19 cellular contexts compared by ENCODE assay signal in genomic region chr10:70192325-70192966, GRCh38. TPM values are rescaled to one million over a fixed set of nuclear protein-coding genes. Genes with fewer than 3 reads are reported as not detected.
DNase-seq lines count a peak whose midpoint lies in the region; ATAC-seq, FAIRE-seq and TF ChIP-seq lines count a peak whose summit lies in the region.
"Had no signal": no experiment of that assay in that cellular context is flagged by ENCODE, and none has a peak within 500 bp of the region (broad histone marks: within the 10 kb centered on the region; RNA-seq: fewer than 3 reads in every experiment).

No MANE protein-coding gene starts in this region.

- no peak overlapping the region for H3K4me2 ChIP-seq in HepG2 (ENCODE audit: low read depth, low read length)
- H3K4me2 ChIP-seq: KMS-11 had no signal

- H3K4me1 ChIP-seq in HepG2 (ENCODE audit: insufficient read depth, low read length) (peaks cover 27% of the 10 kb centered on the region), spleen (peaks cover 0 to 58% (median 22%) of the 10 kb centered on the region in 6 donors)
- H3K4me1 ChIP-seq: colonic mucosa, parathyroid adenoma had no signal

- TF ChIP-seq POLR2A in HepG2 (IDR thresholded peaks at IDR 0.05; ENCODE audit: insufficient read depth in 1 of 2, low read depth in 2 of 2, low read length in 2 of 2): no peak
- no peak for TF ChIP-seq POLR2A in spleen (IDR thresholded peaks at IDR 0.05)

- no peak; the same call in 2 of the 3 replicates for ATAC-seq in HepG2
- ATAC-seq: activated CD4-positive, CD25-positive, alpha-beta regulatory T cell treated with anti-CD3 and anti-CD28 coated beads, Interleukin-2, amount 50 U/mL, for 24 hours had no signal

- H3K79me2 ChIP-seq in HepG2 (ENCODE audit: insufficient read depth, low read length): no peaks in the 10 kb centered on the region
- H3K79me2 ChIP-seq: parathyroid adenoma had no signal

- in situ Hi-C loops in HepG2 (cut with HindIII; ENCODE audit: extremely low pct_ligation_motif_present, low pct_unique_long_range_greater_than_20kb): no loop called here

- no peak for FAIRE-seq in bronchial epithelial cell (lab: Jason Lieb, UNC)
- FAIRE-seq in HepG2 (lab: Jason Lieb, UNC): no peak

- BruUV-seq in HepG2 (replicated peaks; lab: Mats Ljungman, UMichigan): no TSS peak

- H2AFZ ChIP-seq in HepG2 (ENCODE audit: low read length): no peak overlapping the region
- H2AFZ ChIP-seq: parathyroid adenoma had no signal

- TF ChIP-seq CTCF in bronchial epithelial cell (IDR thresholded peaks at IDR 0.05; ENCODE audit: insufficient read depth, low read length, severe bottlenecking): no peak
- no peak for TF ChIP-seq CTCF in HepG2 (CRISPR knock-in tag; IDR thresholded peaks at IDR 0.05)
- no peak for TF ChIP-seq CTCF in spleen (IDR thresholded peaks at IDR 0.05 in 8 of 11, conservative IDR thresholded peaks at IDR 0.05 in 3 of 11)
- no peak for TF ChIP-seq CTCF in GM20000 (IDR thresholded peaks at IDR 0.05; ENCODE audit: extremely low read depth, missing control alignments)

- POLR2A ChIA-PET in HepG2 (lab: Yijun Ruan, JAX): interaction anchor here (1.2 to 2.1 kb wide), 3 partner anchors 22 to 46 kb away, joined by 5 to 17 read pairs (median 6); partner anchors contain the start of genes PPA1, SAR1A and TYSND1

- WGBS in HepG2 (ENCODE audit: low lambda C conversion rate): 59% methylated on average over 5 of the region's 5 CpGs
- 61 to 84% (median 73%) methylated on average over 5 of the region's 5 CpGs for WGBS in spleen, 5 donors

- no peaks in the 10 kb centered on the region for H3K27me3 ChIP-seq in bronchial epithelial cell (ENCODE audit: control insufficient read depth, insufficient read depth, low read length)
- no peaks in the 10 kb centered on the region for H3K27me3 ChIP-seq in HepG2 (ENCODE audit: control insufficient read depth in 1 of 2, insufficient read depth in 2 of 2, low read length in 2 of 2)
- no peaks in the 10 kb centered on the region for H3K27me3 ChIP-seq in spleen (replicated peaks in 1 of 7)
- H3K27me3 ChIP-seq: colonic mucosa, esophagus muscularis mucosa had no signal

- intact Hi-C loops in HepG2 (cut with micrococcal nuclease; ENCODE audit: unreplicated experiment) (no loop called here), spleen (cut with DNase I; ENCODE audit: low total_unique reads) (no loop called here)

- CTCF ChIA-PET in HepG2 (lab: Yijun Ruan, JAX; ENCODE audit: low intra/inter-chr PET ratio, low total read pairs): no interaction called here

- no peaks in the 10 kb centered on the region for H4K20me1 ChIP-seq in HepG2 (ENCODE audit: insufficient read depth, low read length)

- no peaks in the 10 kb centered on the region for H3K9me3 ChIP-seq in HepG2 (ENCODE audit: low read length)
- H3K9me3 ChIP-seq in spleen: no peaks in the 10 kb centered on the region
- H3K9me3 ChIP-seq: colonic mucosa, esophagus muscularis mucosa had no signal

- H3K9ac ChIP-seq in HepG2 (ENCODE audit: insufficient read depth, low read depth, low read length): no peak overlapping the region
- H3K9ac ChIP-seq: KMS-11, parathyroid adenoma had no signal

- no peak for TF ChIP-seq EP300 in HepG2 (IDR thresholded peaks at IDR 0.05; ENCODE audit: low read depth in 2 of 2, low read length in 2 of 2)
- TF ChIP-seq EP300 in HepG2 (CRISPR knock-in tag; IDR thresholded peaks at IDR 0.05; ENCODE audit: borderline replicate concordance): no peak

- H3K36me3 ChIP-seq in bronchial epithelial cell (ENCODE audit: control insufficient read depth, insufficient read depth, low read length) (no peaks in the 10 kb centered on the region), HepG2 (replicated peaks in 1 of 2; ENCODE audit: control insufficient read depth in 1 of 2, insufficient read depth in 2 of 2, low read length in 2 of 2) (no peaks in the 10 kb centered on the region), spleen (peaks cover 0 to 1% (median 0%) of the 10 kb centered on the region in 6 donors)
- H3K36me3 ChIP-seq: colonic mucosa had no signal

- DNase-seq in LHCN-M2 (ENCODE audit: low read depth): peak; percentile 88
- peak; percentile 95 for DNase-seq in bronchial epithelial cell (ENCODE audit: low read depth)
- peak; percentile 17 for DNase-seq in HepG2 (ENCODE audit: low spot score)
- DNase-seq in spleen: no peak
- no peak for DNase-seq in GM20000 (ENCODE audit: low spot score)
- no peak for DNase-seq in occipital lobe (lab: John Stamatoyannopoulos, UW)
- no peak for DNase-seq in activated effector memory CD4-positive, alpha-beta T cell treated with anti-CD3 and anti-CD28 coated beads, Interleukin-2, amount 50 U/mL, for 16 hours
- no peak for DNase-seq in stimulated activated CD4-positive, alpha-beta T cell treated with anti-CD3 and anti-CD28 coated beads, Interleukin-4, amount 100 ng/mL, for 4 hours
- DNase-seq: activated naive CD8-positive, alpha-beta T cell treated with anti-CD3 and anti-CD28 coated beads, Interleukin-2, amount 10 ng/mL, durations not matched to agents 7 days and 5 days; activated T-cell treated with anti-CD3 and anti-CD28 coated beads for 4 hours; colonic mucosa; GOT3; midbrain; NCI-H1436; NCI-H510A treated with DMSO at 0.1 percent for 48 hours had no signal

- H3K27ac ChIP-seq in HepG2 (ENCODE audit: extremely low read length, insufficient read depth, low read length) (no peak overlapping the region), spleen (peak overlapping the region in 7 of 8 donors; percentile 22 to 65 (median 52))
- H3K27ac ChIP-seq: colonic mucosa, KMS-11, parathyroid adenoma had no signal

- H3K4me3 ChIP-seq in bronchial epithelial cell (ENCODE audit: low read depth, low read length) (no peak overlapping the region), HepG2 (replicated peaks in 1 of 3; ENCODE audit: insufficient read depth in 1 of 3, low read depth in 2 of 3, low read length in 3 of 3) (no peak overlapping the region), spleen (no peak overlapping the region)
- H3K4me3 ChIP-seq: colonic mucosa, esophagus muscularis mucosa had no signal

- TF ChIP-seq RAD21 in HepG2 (CRISPR knock-in tag; IDR thresholded peaks at IDR 0.05): no peak

RNA-seq across cellular contexts. Expression of gene SAR1A, which starts 22.1 kb away (rescaled TPM):
- total RNA-seq in LHCN-M2 (2014; rRNA removed): 108 and 111 TPM in 2 replicates
- polyA plus RNA-seq in LHCN-M2 (2012): 61.7 TPM
- total RNA-seq in bronchial epithelial cell: 129 and 143 TPM in 2 replicates
- total RNA-seq in HepG2 (2016; rRNA removed; fragmentation: Illumina TruSeq; extraction: Trizol): 104 and 117 TPM in 2 replicates
- total RNA-seq in HepG2 (2016; cell fraction: cytosol; rRNA removed; fragmentation: Illumina TruSeq; extraction: Trizol; ENCODE audit: low read depth): 53.7 and 67.8 TPM in 2 replicates
- total RNA-seq in HepG2 (2016; cell fraction: insoluble cytoplasmic fraction; rRNA removed; fragmentation: Illumina TruSeq; extraction: Trizol): 98.6 and 118 TPM in 2 replicates
- total RNA-seq in HepG2 (2016; cell fraction: membrane; rRNA removed; fragmentation: Illumina TruSeq; extraction: Trizol): 40.3 and 46.7 TPM in 2 replicates
- 88.9 and 106 TPM in 2 replicates for total RNA-seq in HepG2 (2016; cell fraction: nucleus; rRNA removed; fragmentation: Illumina TruSeq; extraction: Trizol)
- 42.7 and 51.4 TPM in 2 replicates for polyA plus RNA-seq in HepG2 (2011; rRNA removed)
- polyA plus RNA-seq in HepG2 (2011; cell fraction: cytosol; rRNA removed): 18.7 and 26.3 TPM in 2 replicates
- polyA plus RNA-seq in HepG2 (2011; cell fraction: nucleus; rRNA removed): 20.6 and 21.6 TPM in 2 replicates
- polyA plus RNA-seq in HepG2 (2012): 43.4 and 54.2 TPM in 2 replicates
- 17.3 and 19.4 TPM in 2 replicates for polyA plus RNA-seq in HepG2 (2016; cell fraction: cytosol; fragmentation: Illumina TruSeq; extraction: Trizol; ENCODE audit: low read depth)
- 65.1 and 69.7 TPM in 2 replicates for polyA plus RNA-seq in HepG2 (2016; cell fraction: insoluble cytoplasmic fraction; fragmentation: Illumina TruSeq; extraction: Trizol; ENCODE audit: low read depth)
- 14.1 and 16.4 TPM in 2 replicates for polyA plus RNA-seq in HepG2 (2016; cell fraction: membrane; fragmentation: Illumina TruSeq; extraction: Trizol; ENCODE audit: low read depth)
- polyA plus RNA-seq in HepG2 (2016; cell fraction: nucleus; fragmentation: Illumina TruSeq; extraction: Trizol; ENCODE audit: insufficient read depth, low read depth): 125 and 135 TPM in 2 replicates
- polyA minus RNA-seq in HepG2 (2011; rRNA and poly(A)+ RNA removed; ENCODE audit: low replicate concordance): 86.9 and 186 TPM in 2 replicates
- 41.2 and 47.2 TPM in 2 replicates for polyA minus RNA-seq in HepG2 (2011; cell fraction: cytosol; rRNA and poly(A)+ RNA removed)
- polyA minus RNA-seq in HepG2 (2011; cell fraction: nucleus; rRNA and poly(A)+ RNA removed): 43.6 and 52.5 TPM in 2 replicates
- total RNA-seq in spleen: 100 to 1,000 TPM in 1 of 7 donors, 10 to 100 TPM in 6; 63.6 to 107 (median 79.5) TPM
- 10 to 100 TPM; 27.3 to 33.2 (median 28.4) TPM for polyA plus RNA-seq in spleen
- total RNA-seq in occipital lobe: 182 TPM

RNA-seq across cellular contexts. Expression of gene PPA1, which starts 40.8 kb away (rescaled TPM):
- total RNA-seq in LHCN-M2 (2014; rRNA removed) (178 and 180 TPM in 2 replicates), bronchial epithelial cell (196 and 350 TPM in 2 replicates), HepG2 (2016; rRNA removed; fragmentation: Illumina TruSeq; extraction: Trizol) (250 and 371 TPM in 2 replicates), spleen (10 to 100 TPM; 54.8 to 83.3 (median 75.5) TPM), occipital lobe (296 TPM)
- 90.3 TPM for polyA plus RNA-seq in LHCN-M2 (2012)
- total RNA-seq in HepG2 (2016; cell fraction: cytosol; rRNA removed; fragmentation: Illumina TruSeq; extraction: Trizol; ENCODE audit: low read depth): 82.0 and 100 TPM in 2 replicates
- total RNA-seq in HepG2 (2016; cell fraction: insoluble cytoplasmic fraction; rRNA removed; fragmentation: Illumina TruSeq; extraction: Trizol): 255 and 390 TPM in 2 replicates
- 165 and 176 TPM in 2 replicates for total RNA-seq in HepG2 (2016; cell fraction: membrane; rRNA removed; fragmentation: Illumina TruSeq; extraction: Trizol)
- total RNA-seq in HepG2 (2016; cell fraction: nucleus; rRNA removed; fragmentation: Illumina TruSeq; extraction: Trizol): 97.3 and 103 TPM in 2 replicates
- polyA plus RNA-seq in HepG2 (2011; rRNA removed) (104 and 136 TPM in 2 replicates), spleen (100 to 1,000 TPM; 120 to 133 (median 121) TPM)
- polyA plus RNA-seq in HepG2 (2011; cell fraction: cytosol; rRNA removed): 79.2 and 103 TPM in 2 replicates
- polyA plus RNA-seq in HepG2 (2011; cell fraction: nucleus; rRNA removed): 29.6 and 38.4 TPM in 2 replicates
- polyA plus RNA-seq in HepG2 (2012): 160 and 173 TPM in 2 replicates
- polyA plus RNA-seq in HepG2 (2016; cell fraction: cytosol; fragmentation: Illumina TruSeq; extraction: Trizol; ENCODE audit: low read depth): 83.3 and 87.7 TPM in 2 replicates
- 345 and 373 TPM in 2 replicates for polyA plus RNA-seq in HepG2 (2016; cell fraction: insoluble cytoplasmic fraction; fragmentation: Illumina TruSeq; extraction: Trizol; ENCODE audit: low read depth)
- polyA plus RNA-seq in HepG2 (2016; cell fraction: membrane; fragmentation: Illumina TruSeq; extraction: Trizol; ENCODE audit: low read depth): 131 and 143 TPM in 2 replicates
- 129 and 132 TPM in 2 replicates for polyA plus RNA-seq in HepG2 (2016; cell fraction: nucleus; fragmentation: Illumina TruSeq; extraction: Trizol; ENCODE audit: insufficient read depth, low read depth)
- 27.3 and 92.0 TPM in 2 replicates for polyA minus RNA-seq in HepG2 (2011; rRNA and poly(A)+ RNA removed; ENCODE audit: low replicate concordance)
- polyA minus RNA-seq in HepG2 (2011; cell fraction: cytosol; rRNA and poly(A)+ RNA removed): 75.4 and 86.8 TPM in 2 replicates
- 78.9 and 82.8 TPM in 2 replicates for polyA minus RNA-seq in HepG2 (2011; cell fraction: nucleus; rRNA and poly(A)+ RNA removed)

RNA-seq across cellular contexts. Expression of gene TYSND1, which starts 45.9 kb away (rescaled TPM):
- total RNA-seq in LHCN-M2 (2014; rRNA removed) (14.1 and 20.5 TPM in 2 replicates), bronchial epithelial cell (32.1 and 33.5 TPM in 2 replicates), HepG2 (2016; rRNA removed; fragmentation: Illumina TruSeq; extraction: Trizol) (6.8 and 8.9 TPM in 2 replicates), spleen (10 to 100 TPM; 14.1 to 20.3 (median 16.6) TPM), occipital lobe (7.3 TPM)
- 5.3 TPM for polyA plus RNA-seq in LHCN-M2 (2012)
- total RNA-seq in HepG2 (2016; cell fraction: cytosol; rRNA removed; fragmentation: Illumina TruSeq; extraction: Trizol; ENCODE audit: low read depth): 2.8 and 2.9 TPM in 2 replicates
- total RNA-seq in HepG2 (2016; cell fraction: insoluble cytoplasmic fraction; rRNA removed; fragmentation: Illumina TruSeq; extraction: Trizol): 6.9 and 8.5 TPM in 2 replicates
- 4.6 and 5.0 TPM in 2 replicates for total RNA-seq in HepG2 (2016; cell fraction: membrane; rRNA removed; fragmentation: Illumina TruSeq; extraction: Trizol)
- total RNA-seq in HepG2 (2016; cell fraction: nucleus; rRNA removed; fragmentation: Illumina TruSeq; extraction: Trizol): 8.5 and 8.7 TPM in 2 replicates
- polyA plus RNA-seq in HepG2 (2011; rRNA removed) (3.3 and 4.6 TPM in 2 replicates), spleen (10 to 100 TPM; 15.2 to 20.9 (median 19.2) TPM)
- 2.7 and 3.0 TPM in 2 replicates for polyA plus RNA-seq in HepG2 (2011; cell fraction: cytosol; rRNA removed)
- 9.5 and 11.8 TPM in 2 replicates for polyA plus RNA-seq in HepG2 (2011; cell fraction: nucleus; rRNA removed)
- polyA plus RNA-seq in HepG2 (2012): 3.2 and 4.1 TPM in 2 replicates
- 1.8 and 2.0 TPM in 2 replicates for polyA plus RNA-seq in HepG2 (2016; cell fraction: cytosol; fragmentation: Illumina TruSeq; extraction: Trizol; ENCODE audit: low read depth)
- 5.6 and 5.9 TPM in 2 replicates for polyA plus RNA-seq in HepG2 (2016; cell fraction: insoluble cytoplasmic fraction; fragmentation: Illumina TruSeq; extraction: Trizol; ENCODE audit: low read depth)
- polyA plus RNA-seq in HepG2 (2016; cell fraction: membrane; fragmentation: Illumina TruSeq; extraction: Trizol; ENCODE audit: low read depth): 2.8 and 3.0 TPM in 2 replicates
- polyA plus RNA-seq in HepG2 (2016; cell fraction: nucleus; fragmentation: Illumina TruSeq; extraction: Trizol; ENCODE audit: insufficient read depth, low read depth): 13.4 and 14.6 TPM in 2 replicates
- 6.5 and 19.5 TPM in 2 replicates for polyA minus RNA-seq in HepG2 (2011; rRNA and poly(A)+ RNA removed; ENCODE audit: low replicate concordance)
- 2.1 and 3.2 TPM in 2 replicates for polyA minus RNA-seq in HepG2 (2011; cell fraction: cytosol; rRNA and poly(A)+ RNA removed)
- 4.1 and 4.4 TPM in 2 replicates for polyA minus RNA-seq in HepG2 (2011; cell fraction: nucleus; rRNA and poly(A)+ RNA removed)

RNA-seq across cellular contexts. Expression of gene AIFM2, which starts 59.8 kb away (rescaled TPM):
- total RNA-seq in LHCN-M2 (2014; rRNA removed) (5.8 and 6.9 TPM in 2 replicates), bronchial epithelial cell (14.7 and 26.6 TPM in 2 replicates), HepG2 (2016; rRNA removed; fragmentation: Illumina TruSeq; extraction: Trizol) (20.3 and 29.6 TPM in 2 replicates), spleen (1 to 10 TPM; 5.1 to 9.4 (median 8.7) TPM), occipital lobe (5.5 TPM)
- polyA plus RNA-seq in LHCN-M2 (2012): 17.5 TPM
- total RNA-seq in HepG2 (2016; cell fraction: cytosol; rRNA removed; fragmentation: Illumina TruSeq; extraction: Trizol; ENCODE audit: low read depth): 5.3 and 5.8 TPM in 2 replicates
- 20.5 and 28.1 TPM in 2 replicates for total RNA-seq in HepG2 (2016; cell fraction: insoluble cytoplasmic fraction; rRNA removed; fragmentation: Illumina TruSeq; extraction: Trizol)
- total RNA-seq in HepG2 (2016; cell fraction: membrane; rRNA removed; fragmentation: Illumina TruSeq; extraction: Trizol): 15.5 and 15.7 TPM in 2 replicates
- 19.1 and 21.7 TPM in 2 replicates for total RNA-seq in HepG2 (2016; cell fraction: nucleus; rRNA removed; fragmentation: Illumina TruSeq; extraction: Trizol)
- polyA plus RNA-seq in HepG2 (2011; rRNA removed) (29.5 and 36.9 TPM in 2 replicates), spleen (1 to 10 TPM; 4.3 to 6.2 (median 6.2) TPM)
- 33.7 and 37.4 TPM in 2 replicates for polyA plus RNA-seq in HepG2 (2011; cell fraction: cytosol; rRNA removed)
- polyA plus RNA-seq in HepG2 (2011; cell fraction: nucleus; rRNA removed): 23.7 and 28.1 TPM in 2 replicates
- 17.3 and 23.0 TPM in 2 replicates for polyA plus RNA-seq in HepG2 (2012)
- 14.4 and 15.8 TPM in 2 replicates for polyA plus RNA-seq in HepG2 (2016; cell fraction: cytosol; fragmentation: Illumina TruSeq; extraction: Trizol; ENCODE audit: low read depth)
- polyA plus RNA-seq in HepG2 (2016; cell fraction: insoluble cytoplasmic fraction; fragmentation: Illumina TruSeq; extraction: Trizol; ENCODE audit: low read depth): 62.5 and 67.2 TPM in 2 replicates
- polyA plus RNA-seq in HepG2 (2016; cell fraction: membrane; fragmentation: Illumina TruSeq; extraction: Trizol; ENCODE audit: low read depth): 20.3 and 20.6 TPM in 2 replicates
- polyA plus RNA-seq in HepG2 (2016; cell fraction: nucleus; fragmentation: Illumina TruSeq; extraction: Trizol; ENCODE audit: insufficient read depth, low read depth): 51.6 and 53.4 TPM in 2 replicates
- 21.2 and 33.7 TPM in 2 replicates for polyA minus RNA-seq in HepG2 (2011; rRNA and poly(A)+ RNA removed; ENCODE audit: low replicate concordance)
- polyA minus RNA-seq in HepG2 (2011; cell fraction: cytosol; rRNA and poly(A)+ RNA removed): 10.0 and 12.4 TPM in 2 replicates
- 15.5 and 16.9 TPM in 2 replicates for polyA minus RNA-seq in HepG2 (2011; cell fraction: nucleus; rRNA and poly(A)+ RNA removed)

Comparison
In these comparisons a context has a peak if more than half of its experiments do, and no peak if none do; other contexts are left out.
1. DNase-seq: peak in LHCN-M2 (single experiment), bronchial epithelial cell (single experiment) and HepG2 (single experiment); none in spleen (single experiment), GM20000 (single experiment), occipital lobe (single experiment), activated effector memory CD4-positive, alpha-beta T cell treated with anti-CD3 and anti-CD28 coated beads, Interleukin-2, amount 50 U/mL, for 16 hours (single experiment) and stimulated activated CD4-positive, alpha-beta T cell treated with anti-CD3 and anti-CD28 coated beads, Interleukin-4, amount 100 ng/mL, for 4 hours (0 of 2).